ENCODE assay signal across 8 cellular contexts in genomic region chr3:107431298-107432012, GRCh38. TPM values are rescaled to one million over a fixed set of nuclear protein-coding genes. Genes with fewer than 3 reads are reported as not detected.
DNase-seq lines count a peak whose midpoint lies in the region; ATAC-seq and TF ChIP-seq lines count a peak whose summit lies in the region.

No MANE protein-coding gene starts in this region.

- peak overlapping the region; percentile 87 for H4K8ac ChIP-seq in mesendoderm (ENCODE audit: low read depth, low read length)

- peak overlapping the region; percentile 74 for H3K4me2 ChIP-seq in mesendoderm (ENCODE audit: low read length)

- no peaks in the 10 kb centered on the region for H3K36me3 Mint-ChIP-seq in CD14-positive monocyte
- no peaks in the 10 kb centered on the region for H3K36me3 Mint-ChIP-seq in activated CD8-positive, alpha-beta memory T cell treated with anti-CD3 and anti-CD28 coated beads, Interleukin-2, amount 10 ng/mL, durations not matched to agents 7 days and 5 days
- no peaks in the 10 kb centered on the region for H3K36me3 Mint-ChIP-seq in endothelial cell (ENCODE audit: low read depth, unreplicated experiment)
- H3K36me3 Mint-ChIP-seq in stimulated activated effector memory CD8-positive, alpha-beta T cell treated with anti-CD3 and anti-CD28 coated beads, Interleukin-12 subunit alpha, Interleukin-12 subunit beta, amount 100 ng/mL, for 72 hours: no peaks in the 10 kb centered on the region

- H3K18ac ChIP-seq in mesendoderm (ENCODE audit: low read length): peak overlapping the region; percentile 85

- H3K9me3 Mint-ChIP-seq in CD14-positive monocyte: peaks cover 0 to 3% (median 0%) of the 10 kb centered on the region in 7 donors
- no peaks in the 10 kb centered on the region for H3K9me3 Mint-ChIP-seq in activated CD8-positive, alpha-beta memory T cell treated with anti-CD3 and anti-CD28 coated beads, Interleukin-2, amount 10 ng/mL, durations not matched to agents 7 days and 5 days (ENCODE audit: low read depth)
- no peaks in the 10 kb centered on the region for H3K9me3 Mint-ChIP-seq in endothelial cell (ENCODE audit: unreplicated experiment)
- H3K9me3 Mint-ChIP-seq in stimulated activated effector memory CD8-positive, alpha-beta T cell treated with anti-CD3 and anti-CD28 coated beads, Interleukin-12 subunit alpha, Interleukin-12 subunit beta, amount 100 ng/mL, for 72 hours: no peaks in the 10 kb centered on the region

- peaks cover 27% of the 10 kb centered on the region for H3K4me1 Mint-ChIP-seq in CD14-positive monocyte
- peaks cover 18% of the 10 kb centered on the region for H3K4me1 Mint-ChIP-seq in activated CD8-positive, alpha-beta memory T cell treated with anti-CD3 and anti-CD28 coated beads, Interleukin-2, amount 10 ng/mL, durations not matched to agents 7 days and 5 days
- peaks cover 11% of the 10 kb centered on the region for H3K4me1 Mint-ChIP-seq in endothelial cell (ENCODE audit: unreplicated experiment)
- peaks cover 18% of the 10 kb centered on the region for H3K4me1 Mint-ChIP-seq in stimulated activated effector memory CD8-positive, alpha-beta T cell treated with anti-CD3 and anti-CD28 coated beads, Interleukin-12 subunit alpha, Interleukin-12 subunit beta, amount 100 ng/mL, for 72 hours

- H2AK5ac ChIP-seq in mesendoderm (ENCODE audit: low read length): no peak overlapping the region

- CTCF ChIA-PET in activated CD8-positive, alpha-beta memory T cell treated with anti-CD3 and anti-CD28 coated beads, Interleukin-2, amount 10 ng/mL, durations not matched to agents 7 days and 5 days (lab: Charles Lee): interaction anchor here (0.7 to 4.6 kb wide), 14 partner anchors 10 to 694 kb away, joined by 3 to 38 read pairs (median 4); no protein-coding TSS in a partner anchor

- peak overlapping the region; percentile 11 for H3K23ac ChIP-seq in mesendoderm (ENCODE audit: low read length)

- H3K79me1 ChIP-seq in mesendoderm (ENCODE audit: low read length): no peaks in the 10 kb centered on the region

- no CpG with 5 or more reads among the region's 80 CpGs for WGBS in mesendoderm (ENCODE audit: extremely low coverage, insufficient coverage, low lambda C conversion rate)

- H4K5ac ChIP-seq in mesendoderm (ENCODE audit: low read length): peak overlapping the region; percentile 86

- H2BK120ac ChIP-seq in mesendoderm (ENCODE audit: low read depth, low read length): peak overlapping the region; percentile 3

- DNase-seq in CD14-positive monocyte (ENCODE audit: low spot score) (no peak), NCI-H82 treated with DMSO at 0.1 percent for 48 hours (lab: John Stamatoyannopoulos, UW; ENCODE audit: unreplicated experiment) (peak; percentile 25), endothelial cell (ENCODE audit: low spot score) (peak; percentile 55), mesendoderm (peak; percentile 96)
- DNase-seq in activated CD8-positive, alpha-beta memory T cell treated with anti-CD3 and anti-CD28 coated beads, Interleukin-2, amount 10 ng/mL, durations not matched to agents 7 days and 5 days: peak; percentile 57
- DNase-seq in stimulated activated effector memory CD8-positive, alpha-beta T cell treated with anti-CD3 and anti-CD28 coated beads, Interleukin-12 subunit alpha, Interleukin-12 subunit beta, amount 100 ng/mL, for 72 hours (ENCODE audit: low spot score in 2 of 2): peak; percentile 45 to 77

- no peaks in the 10 kb centered on the region for H3K27me3 ChIP-seq in mesendoderm (ENCODE audit: insufficient read depth, low read length, poor library complexity)

- H3K4ac ChIP-seq in mesendoderm (ENCODE audit: low read depth, low read length): peak overlapping the region; percentile 65

- H2BK5ac ChIP-seq in mesendoderm (ENCODE audit: low read length): peak overlapping the region; percentile 89

- no peaks in the 10 kb centered on the region for H3K36me3 ChIP-seq in mesendoderm (ENCODE audit: control insufficient read depth, insufficient read depth, low read length)

- H3K4me3 Mint-ChIP-seq in CD14-positive monocyte (peak overlapping the region; percentile 97), endothelial cell (ENCODE audit: unreplicated experiment) (peak overlapping the region; percentile 96)
- peak overlapping the region; percentile 82 for H3K4me3 Mint-ChIP-seq in activated CD8-positive, alpha-beta memory T cell treated with anti-CD3 and anti-CD28 coated beads, Interleukin-2, amount 10 ng/mL, durations not matched to agents 7 days and 5 days
- peak overlapping the region; percentile 76 for H3K4me3 Mint-ChIP-seq in stimulated activated effector memory CD8-positive, alpha-beta T cell treated with anti-CD3 and anti-CD28 coated beads, Interleukin-12 subunit alpha, Interleukin-12 subunit beta, amount 100 ng/mL, for 72 hours

- no peaks in the 10 kb centered on the region for H3K4me1 ChIP-seq in mesendoderm (ENCODE audit: control insufficient read depth, low read depth, low read length)

- ATAC-seq in GM19035 (IDR thresholded peaks at IDR 0.05; ENCODE audit: unreplicated experiment) (peak; percentile 65), HG03139 (IDR thresholded peaks at IDR 0.05; ENCODE audit: unreplicated experiment) (peak; percentile 55)
- ATAC-seq in activated CD8-positive, alpha-beta memory T cell treated with anti-CD3 and anti-CD28 coated beads, Interleukin-2, amount 10 ng/mL, durations not matched to agents 7 days and 5 days: peak; percentile 78
- peak; percentile 78 for ATAC-seq in stimulated activated effector memory CD8-positive, alpha-beta T cell treated with anti-CD3 and anti-CD28 coated beads, Interleukin-12 subunit alpha, Interleukin-12 subunit beta, amount 100 ng/mL, for 72 hours

- intact Hi-C loops in CD14-positive monocyte (cut with micrococcal nuclease): loop anchor here in 1 of 2 donors (5.0 to 10.0 kb wide), 2 partner anchors 96 to 187 kb away; no protein-coding TSS in a partner anchor

- no peak overlapping the region for H2BK15ac ChIP-seq in mesendoderm (replicated peaks; ENCODE audit: low read depth)

- H3K27ac Mint-ChIP-seq in CD14-positive monocyte (peak overlapping the region in 5 of 7 donors; percentile 11 to 85 (median 77)), endothelial cell (ENCODE audit: unreplicated experiment) (peak overlapping the region; percentile 92)
- H3K27ac Mint-ChIP-seq in activated CD8-positive, alpha-beta memory T cell treated with anti-CD3 and anti-CD28 coated beads, Interleukin-2, amount 10 ng/mL, durations not matched to agents 7 days and 5 days: peak overlapping the region; percentile 78
- peak overlapping the region; percentile 76 for H3K27ac Mint-ChIP-seq in stimulated activated effector memory CD8-positive, alpha-beta T cell treated with anti-CD3 and anti-CD28 coated beads, Interleukin-12 subunit alpha, Interleukin-12 subunit beta, amount 100 ng/mL, for 72 hours

- H3K27me3 Mint-ChIP-seq in CD14-positive monocyte (ENCODE audit: low read depth in 3 of 3): peaks cover 25 to 33% (median 26%) of the 10 kb centered on the region in 3 donors
- H3K27me3 Mint-ChIP-seq in activated CD8-positive, alpha-beta memory T cell treated with anti-CD3 and anti-CD28 coated beads, Interleukin-2, amount 10 ng/mL, durations not matched to agents 7 days and 5 days: peaks cover 40% of the 10 kb centered on the region
- peaks cover 2% of the 10 kb centered on the region for H3K27me3 Mint-ChIP-seq in endothelial cell (ENCODE audit: unreplicated experiment)

- H3K9ac ChIP-seq in mesendoderm (ENCODE audit: low read length): peak overlapping the region; percentile 86

- peak overlapping the region; percentile 93 for H3K56ac ChIP-seq in mesendoderm (ENCODE audit: low read length)

- H3K27ac ChIP-seq in mesendoderm (ENCODE audit: low read depth, low read length): peak overlapping the region; percentile 98

- H3K79me2 ChIP-seq in mesendoderm (ENCODE audit: control insufficient read depth, insufficient read depth, low read length): no peaks in the 10 kb centered on the region

- TF ChIP-seq CTCF in CD14-positive monocyte (IDR thresholded peaks at IDR 0.05): no peak
- TF ChIP-seq CTCF in endothelial cell (IDR thresholded peaks at IDR 0.05; ENCODE audit: unreplicated experiment): no peak

- peak overlapping the region; percentile 35 for H3K4me3 ChIP-seq in mesendoderm (ENCODE audit: low read length)

RNA-seq across cellular contexts. Expression of gene CCDC54, which starts 54.2 kb away (rescaled TPM):
- polyA plus RNA-seq in CD14-positive monocyte: not detected
- not detected for total RNA-seq in activated CD8-positive, alpha-beta memory T cell treated with anti-CD3 and anti-CD28 coated beads, Interleukin-2, amount 10 ng/mL, durations not matched to agents 7 days and 5 days
- not detected for total RNA-seq in endothelial cell (ENCODE audit: unreplicated experiment)
- not detected for polyA plus RNA-seq in mesendoderm (2013, experiment 1 of 2)
- not detected for polyA plus RNA-seq in mesendoderm (2013, experiment 2 of 2)
